ENCODE assay signal across 23 cellular contexts in genomic region chr5:130642461-130642860, GRCh38.
"Had no signal": no experiment of that assay in that cellular context is flagged by ENCODE, and none has a peak within 500 bp of the region (broad histone marks: within the 10 kb centered on the region; RNA-seq: fewer than 3 reads in every experiment).

No MANE protein-coding gene starts in this region.

- ATAC-seq: HepG2 had no signal

- FAIRE-seq: HepG2, RCC 7860 had no signal

- H3K4me1 ChIP-seq: SJSA1 had no signal

- H3K27ac ChIP-seq: SJSA1, SK-N-MC had no signal

- H3K9me3 ChIP-seq: MG63, SJSA1 had no signal

- H3K27me3 ChIP-seq: SJSA1 had no signal

- H3K4me3 ChIP-seq: MG63, SJSA1, SK-N-MC had no signal

- H3K36me3 ChIP-seq: MG63, SJSA1 had no signal

- DNase-seq: IMR-90, Karpas-422, KG1, MG63, NCI-H1092 treated with DMSO at 0.1 percent for 48 hours, NCI-H1436, NCI-H187, NCI-H2029, NCI-H2081 treated with DMSO at 0.1 percent for 48 hours, NCI-H2171, NCI-H226, NCI-H446, NCI-H510A, NCI-H524 treated with DMSO at 0.1 percent for 48 hours, NCI-H69, NCI-H774, Right ventricle myocardium superior, RPMI8226, SIG-M5 had no signal
